In the genomic region with DNA sequence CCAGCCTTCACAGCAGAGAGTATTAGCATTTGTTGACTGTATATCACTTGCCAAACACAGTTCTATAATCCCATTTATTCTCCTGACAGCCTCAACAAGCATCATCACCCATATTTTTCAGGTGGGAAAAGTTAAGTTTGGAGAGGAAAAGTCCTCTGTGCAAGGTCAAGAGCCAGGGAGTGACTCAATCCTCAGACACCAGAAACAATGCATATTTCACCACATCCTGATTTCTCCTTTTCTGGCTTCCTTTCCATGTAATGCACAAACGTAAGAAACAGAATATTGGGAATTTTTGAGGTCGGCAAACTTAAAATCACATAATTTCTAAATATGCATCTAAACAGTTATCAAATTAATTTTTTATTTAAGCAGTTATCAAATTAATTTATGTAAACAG, we compare ENCODE assay signal across 18 cellular contexts.
DNase-seq lines count a peak whose midpoint lies in the region; ATAC-seq and TF ChIP-seq lines count a peak whose summit lies in the region.
"Had no signal": no experiment of that assay in that cellular context is flagged by ENCODE, and none has a peak within 500 bp of the region (broad histone marks: within the 10 kb centered on the region; RNA-seq: fewer than 3 reads in every experiment).

No MANE protein-coding gene starts in this region.

- no peak overlapping the region for H4K8ac ChIP-seq in mesendoderm (ENCODE audit: low read depth, low read length)

- intact Hi-C loops in aorta (cut with DNase I) = loop anchor here in 1 of 2 donors (10.0 kb wide), 1 partner anchor 236 kb away; no protein-coding TSS in a partner anchor

- H4K5ac ChIP-seq in mesendoderm (ENCODE audit: low read length) = no peak overlapping the region

- H3K79me1 ChIP-seq in mesendoderm (ENCODE audit: low read length) = no peaks in the 10 kb centered on the region

- no peaks in the 10 kb centered on the region for H3K36me3 ChIP-seq in mesendoderm (ENCODE audit: control insufficient read depth, insufficient read depth, low read length)
- no peaks in the 10 kb centered on the region for H3K36me3 ChIP-seq in aorta (ENCODE audit: control insufficient read depth in 1 of 2, insufficient read depth in 2 of 2, low read length in 1 of 2)

- no peaks in the 10 kb centered on the region for H3K27me3 ChIP-seq in mesendoderm (ENCODE audit: insufficient read depth, low read length, poor library complexity)
- no peaks in the 10 kb centered on the region for H3K27me3 ChIP-seq in aorta (ENCODE audit: control insufficient read depth in 1 of 2, insufficient read depth in 2 of 2, low read length in 1 of 2)

- no CpG with 5 or more reads among the region's 2 CpGs for whole genome bisulfite sequencing in mesendoderm (ENCODE audit: extremely low coverage, insufficient coverage, low lambda C conversion rate)
- WGBS in aorta, 2 donors = 88 to 90% methylated on average over 2 of the region's 2 CpGs

- H3K4me3 ChIP-seq in choroid plexus epithelial cell (ENCODE audit: low read depth, low read length) (no peak overlapping the region), mesendoderm (ENCODE audit: low read length) (no peak overlapping the region), aorta (ENCODE audit: low read length in 2 of 2) (no peak overlapping the region)
- H3K4me3 ChIP-seq: PC-9 had no signal

- H3K23ac ChIP-seq in mesendoderm (ENCODE audit: low read length) = no peak overlapping the region

- peak; percentile 65 for DNase-seq in AG20443 (ENCODE audit: low spot score)
- DNase-seq in M059J (ENCODE audit: low read depth) = peak; percentile 64
- peak; percentile 58 for DNase-seq in choroid plexus epithelial cell (ENCODE audit: low read depth)
- DNase-seq in mesendoderm = no peak
- DNase-seq in COLO829 (ENCODE audit: low spot score) = no peak
- no peak for DNase-seq in iPS-NIHi11 (ENCODE audit: low spot score)
- DNase-seq in aorta = no peak
- DNase-seq in activated CD4-positive, CD25-positive, alpha-beta regulatory T cell (lab: John Stamatoyannopoulos, UW) = no peak
- DNase-seq: activated CD4-positive, alpha-beta T cell treated with anti-CD3 and anti-CD28 coated beads, Interleukin-2, amount 10 ng/mL, durations not matched to agents 7 days and 5 days; activated naive CD4-positive, alpha-beta T cell treated with anti-CD3 and anti-CD28 coated beads for 36 hours; activated T-cell treated with anti-CD3 and anti-CD28 coated beads for 4 hours; caudate nucleus; glutamatergic neuron; NCI-H526 treated with DMSO at 0.1 percent for 48 hours; PC-9; retina; SK-N-SH; stimulated activated naive CD8-positive, alpha-beta T cell treated with anti-CD3 and anti-CD28 coated beads, Interleukin-15, amount 100 ng/mL, for 72 hours had no signal

- no peak overlapping the region for H2BK120ac ChIP-seq in mesendoderm (ENCODE audit: low read depth, low read length)

- H3K18ac ChIP-seq in mesendoderm (ENCODE audit: low read length) = no peak overlapping the region

- H3K79me2 ChIP-seq in mesendoderm (ENCODE audit: control insufficient read depth, insufficient read depth, low read length) = no peaks in the 10 kb centered on the region

- peaks cover 1% of the 10 kb centered on the region for H3K9me3 ChIP-seq in aorta (ENCODE audit: control insufficient read depth, low read length)
- H3K9me3 ChIP-seq: SK-N-SH had no signal

- no peak overlapping the region for H2BK5ac ChIP-seq in mesendoderm (ENCODE audit: low read length)

- H3K27ac ChIP-seq in mesendoderm (ENCODE audit: low read depth, low read length) = peak overlapping the region; percentile 18
- no peak overlapping the region for H3K27ac ChIP-seq in aorta (ENCODE audit: low read depth in 1 of 2, low read length in 2 of 2)
- H3K27ac ChIP-seq: PC-9 had no signal

- no peak overlapping the region for H3K4ac ChIP-seq in mesendoderm (ENCODE audit: low read depth, low read length)

- H3K9ac ChIP-seq in mesendoderm (ENCODE audit: low read length) = no peak overlapping the region
- H3K9ac ChIP-seq: SK-N-SH had no signal

- H3K56ac ChIP-seq in mesendoderm (ENCODE audit: low read length) = peak overlapping the region; percentile 22

- H3K4me2 ChIP-seq in mesendoderm (ENCODE audit: low read length) = no peak overlapping the region
- H3K4me2 ChIP-seq: PC-9, SK-N-SH had no signal

- no peak overlapping the region for H2AK5ac ChIP-seq in mesendoderm (ENCODE audit: low read length)

- no peak overlapping the region for H2BK15ac ChIP-seq in mesendoderm (replicated peaks; ENCODE audit: low read depth)

- no peak for TF ChIP-seq CTCF in choroid plexus epithelial cell (conservative IDR thresholded peaks at IDR 0.05; ENCODE audit: low read depth, low read length)

- H3K4me1 ChIP-seq in mesendoderm (ENCODE audit: control insufficient read depth, low read depth, low read length) (peaks cover 11% of the 10 kb centered on the region), aorta (ENCODE audit: control insufficient read depth in 1 of 2, insufficient read depth in 2 of 2, low read length in 2 of 2) (no peaks in the 10 kb centered on the region)

- no peak for ATAC-seq in aorta (ENCODE audit: low FRiP score)
- ATAC-seq: stimulated activated naive CD8-positive, alpha-beta T cell treated with anti-CD3 and anti-CD28 coated beads, Interleukin-15, amount 100 ng/mL, for 72 hours had no signal

Comparison
In these comparisons a context has a peak if more than half of its experiments do, and no peak if none do; other contexts are left out.
1. DNase-seq: peak in AG20443 (single experiment), M059J (single experiment) and choroid plexus epithelial cell (single experiment); none in mesendoderm (single experiment), COLO829 (single experiment), iPS-NIHi11 (single experiment), aorta (0 of 2) and activated CD4-positive, CD25-positive, alpha-beta regulatory T cell (0 of 4).